Comparison of ENCODE assay signal across 27 cellular contexts in the genomic region with DNA sequence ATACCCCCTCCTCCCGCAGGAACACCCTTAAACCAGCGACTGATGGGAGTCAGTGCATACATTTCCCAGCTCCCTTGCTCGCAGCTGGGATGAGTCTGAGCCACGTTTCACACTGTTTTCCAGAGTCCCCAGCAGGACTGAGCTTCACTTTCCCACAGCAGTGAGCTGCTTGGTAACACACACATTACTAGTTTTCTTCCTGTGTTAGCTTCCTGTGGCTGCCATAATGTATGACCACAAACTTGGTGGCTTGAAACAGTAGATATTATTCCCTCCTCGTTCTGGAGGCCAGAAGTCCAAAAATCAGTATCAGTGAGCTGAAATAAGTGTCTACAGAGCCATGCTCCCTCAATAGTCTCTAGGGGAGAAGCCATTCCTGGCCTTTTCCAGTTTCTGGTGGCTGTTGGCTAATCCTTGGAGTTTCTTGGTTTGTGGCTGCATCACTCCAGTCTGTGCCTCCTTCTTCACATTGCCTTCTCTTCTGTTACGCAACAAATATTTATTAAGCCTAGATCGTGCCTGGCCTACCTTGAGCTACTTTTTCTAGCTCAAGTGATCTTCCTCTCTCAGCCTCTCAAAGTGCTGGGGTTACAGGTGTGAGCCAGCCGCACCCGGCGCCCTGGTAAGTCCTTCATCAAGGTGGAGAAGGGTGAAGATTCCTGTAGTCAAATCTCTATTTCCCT. TPM values are rescaled to one million over a fixed set of nuclear protein-coding genes. Genes with fewer than 3 reads are reported as not detected.
DNase-seq lines count a peak whose midpoint lies in the region; ATAC-seq, FAIRE-seq and TF ChIP-seq lines count a peak whose summit lies in the region.
"Had no signal": no experiment of that assay in that cellular context is flagged by ENCODE, and none has a peak within 500 bp of the region (broad histone marks: within the 10 kb centered on the region; RNA-seq: fewer than 3 reads in every experiment).

No MANE protein-coding gene starts in this region.

- H3K27ac ChIP-seq in H1 (ENCODE audit: low read depth, low read length) (no peak overlapping the region), left ventricle myocardium inferior (replicated peaks) (no peak overlapping the region), smooth muscle cell (ENCODE audit: low read depth) (no peak overlapping the region)
- H3K27ac ChIP-seq: testis, WERI-Rb-1 had no signal

- no peak overlapping the region for H3K14ac ChIP-seq in H1 (ENCODE audit: insufficient read length)

- no peak for TF ChIP-seq EP300 in H1 (IDR thresholded peaks at IDR 0.05; ENCODE audit: borderline replicate concordance in 1 of 2, low read depth in 2 of 2, low read length in 2 of 2)

- ATAC-seq in T-helper 17 cell (no peak), omental fat pad (ENCODE audit: low FRiP score) (no peak)
- ATAC-seq in stimulated activated memory B cell treated with anti-CD40 and anti-IgM and Interleukin-4, amounts not matched to agents 10 μg/mL and 1 μg/mL and 100 μg/mL, for 72 hours, result no peak
- ATAC-seq: left cardiac atrium, sciatic nerve had no signal

- CTCF ChIA-PET in activated naive CD4-positive, alpha-beta T cell treated with anti-CD3 and anti-CD28 coated beads, Interleukin-2, amount 10 ng/mL, durations not matched to agents 7 days and 5 days (lab: Charles Lee), result interaction anchor here (1.0 to 2.5 kb wide), 7 partner anchors 14 to 350 kb away, joined by 3 to 14 read pairs (median 3); no protein-coding TSS in a partner anchor
- CTCF ChIA-PET in H1 (lab: Charles Lee; ENCODE audit: partially characterized antibody), result interaction anchor here (0.8 to 7.2 kb wide), 9 partner anchors 14 to 215 kb away, joined by 3 to 51 read pairs (median 3); no protein-coding TSS in a partner anchor

- no peaks in the 10 kb centered on the region; the same call in 1 of the 2 replicates for H3K23me2 ChIP-seq in H1 (ENCODE audit: low read depth, low read length)

- H3K27ac Mint-ChIP-seq in activated naive CD4-positive, alpha-beta T cell treated with anti-CD3 and anti-CD28 coated beads, Interleukin-2, amount 10 ng/mL, durations not matched to agents 7 days and 5 days, result peak overlapping the region; percentile 71
- H3K27ac Mint-ChIP-seq in T-helper 17 cell, result peak overlapping the region; percentile 1
- H3K27ac Mint-ChIP-seq in stimulated activated memory B cell treated with anti-CD40 and anti-IgM and Interleukin-4, amounts not matched to agents 10 μg/mL and 1 μg/mL and 100 μg/mL, for 72 hours, result peak overlapping the region; percentile 99
- H3K27ac Mint-ChIP-seq: activated T-helper 2 cell treated with anti-CD3 and anti-CD28 coated beads, Interferon-gamma antibody, Interleukin-2, Interleukin-4, amounts not matched to agents 10 μg/mL and 5 μg/mL and 100 μg/mL, durations not matched to agents 14 hours and 24 hours and 36 hours; CD14-positive monocyte; dendritic cell treated with granulocyte-macrophage colony-stimulating factor and Interleukin-4, amounts not matched to agents 40 ng/mL and 50 ng/mL, for 4 days; H9 had no signal

- H3K18ac ChIP-seq in H1 (ENCODE audit: extremely low read depth, low read length), result no peak overlapping the region

- FAIRE-seq in H1 (lab: Jason Lieb, UNC), result no peak
- FAIRE-seq: RCC 7860 had no signal

- H2BK20ac ChIP-seq in H1 (ENCODE audit: low read length), result no peak overlapping the region

- H3K36me3 ChIP-seq in H1 (ENCODE audit: control insufficient read depth in 2 of 4, insufficient read depth in 4 of 4, low read length in 3 of 4) (no peaks in the 10 kb centered on the region), left ventricle myocardium inferior (no peaks in the 10 kb centered on the region), smooth muscle cell (ENCODE audit: low read depth) (no peaks in the 10 kb centered on the region)
- H3K36me3 ChIP-seq: WERI-Rb-1 had no signal

- H2BK5ac ChIP-seq in H1 (ENCODE audit: low read depth, low read length), result no peak overlapping the region

- no peak overlapping the region for H3K4ac ChIP-seq in H1 (replicated peaks; ENCODE audit: insufficient read length, low read depth, low read length)

- no peaks in the 10 kb centered on the region for H3F3A ChIP-seq in smooth muscle cell (ENCODE audit: low read depth)

- no peak overlapping the region for H2BK120ac ChIP-seq in H1 (replicated peaks; ENCODE audit: low read depth, low read length)

- H4K20me1 ChIP-seq in H1 (replicated peaks in 1 of 2; ENCODE audit: control insufficient read depth in 1 of 2, insufficient read depth in 2 of 2, low read length in 2 of 2), result no peaks in the 10 kb centered on the region
- no peaks in the 10 kb centered on the region for H4K20me1 ChIP-seq in smooth muscle cell (ENCODE audit: low read depth)

- peaks cover 20% of the 10 kb centered on the region for H3K9me3 Mint-ChIP-seq in activated naive CD4-positive, alpha-beta T cell treated with anti-CD3 and anti-CD28 coated beads, Interleukin-2, amount 10 ng/mL, durations not matched to agents 7 days and 5 days
- H3K9me3 Mint-ChIP-seq in stimulated activated memory B cell treated with anti-CD40 and anti-IgM and Interleukin-4, amounts not matched to agents 10 μg/mL and 1 μg/mL and 100 μg/mL, for 72 hours, result peaks cover 8% of the 10 kb centered on the region

- 89% methylated on average over 10 of the region's 10 CpGs; no CpG with 5 or more reads in 1 of the 2 experiments for WGBS in H1 (ENCODE audit: extremely low coverage in 1 of 2, insufficient coverage in 1 of 2, insufficient read length in 1 of 2, insufficient replicate concordance in 2 of 2, low coverage in 1 of 2, low lambda C conversion rate in 2 of 2, missing lambda C conversion rate in 1 of 2), 2 experiments
- WGBS in smooth muscle cell (ENCODE audit: low lambda C conversion rate), result 82% methylated on average over 10 of the region's 10 CpGs

- H3K79me2 ChIP-seq in H1 (ENCODE audit: control insufficient read depth in 1 of 2, insufficient read depth in 2 of 2, low read length in 2 of 2), result no peaks in the 10 kb centered on the region
- no peaks in the 10 kb centered on the region for H3K79me2 ChIP-seq in smooth muscle cell (ENCODE audit: low read depth)

- POLR2A ChIA-PET in H1 (lab: Charles Lee; ENCODE audit: partially characterized antibody), result no interaction called here

- no peak overlapping the region for H4K8ac ChIP-seq in H1 (ENCODE audit: extremely low read depth, insufficient read depth, low read length)

- H4K5ac ChIP-seq in H1 (ENCODE audit: insufficient read length, low read depth, low read length), result no peak overlapping the region

- peaks cover 53% of the 10 kb centered on the region for H3K4me1 Mint-ChIP-seq in activated naive CD4-positive, alpha-beta T cell treated with anti-CD3 and anti-CD28 coated beads, Interleukin-2, amount 10 ng/mL, durations not matched to agents 7 days and 5 days
- H3K4me1 Mint-ChIP-seq in T-helper 17 cell, result peaks cover 50% of the 10 kb centered on the region
- H3K4me1 Mint-ChIP-seq in stimulated activated memory B cell treated with anti-CD40 and anti-IgM and Interleukin-4, amounts not matched to agents 10 μg/mL and 1 μg/mL and 100 μg/mL, for 72 hours, result peaks cover 70% of the 10 kb centered on the region

- no peak overlapping the region for H3K4me3 ChIP-seq in H1 (ENCODE audit: extremely low read depth in 1 of 4, insufficient read depth in 2 of 4, low read depth in 3 of 4, low read length in 4 of 4)
- no peak overlapping the region for H3K4me3 ChIP-seq in left ventricle myocardium inferior
- H3K4me3 ChIP-seq in smooth muscle cell, result no peak overlapping the region
- H3K4me3 ChIP-seq: testis had no signal

- H3K9me3 ChIP-seq in T-helper 17 cell (ENCODE audit: control insufficient read depth, low read length, poor library complexity, severe bottlenecking), result no peaks in the 10 kb centered on the region
- peaks cover 0 to 4% of the 10 kb centered on the region in 2 experiments; a peak in 1 of 4 replicates for H3K9me3 ChIP-seq in H1 (ENCODE audit: insufficient read depth in 2 of 2, low read depth in 1 of 2, low read length in 1 of 2)
- H3K9me3 ChIP-seq in left ventricle myocardium inferior (replicated peaks), result peaks cover 4% of the 10 kb centered on the region
- H3K9me3 ChIP-seq in smooth muscle cell (replicated peaks; ENCODE audit: low read depth), result no peaks in the 10 kb centered on the region
- H3K9me3 ChIP-seq: testis had no signal

- peaks cover 21% of the 10 kb centered on the region for H3K27me3 Mint-ChIP-seq in activated naive CD4-positive, alpha-beta T cell treated with anti-CD3 and anti-CD28 coated beads, Interleukin-2, amount 10 ng/mL, durations not matched to agents 7 days and 5 days
- H3K27me3 Mint-ChIP-seq in T-helper 17 cell, result no peaks in the 10 kb centered on the region
- H3K27me3 Mint-ChIP-seq in stimulated activated memory B cell treated with anti-CD40 and anti-IgM and Interleukin-4, amounts not matched to agents 10 μg/mL and 1 μg/mL and 100 μg/mL, for 72 hours, result no peaks in the 10 kb centered on the region

- no peak overlapping the region for H3K23ac ChIP-seq in H1 (ENCODE audit: insufficient read length)

- H3K36me3 Mint-ChIP-seq in activated naive CD4-positive, alpha-beta T cell treated with anti-CD3 and anti-CD28 coated beads, Interleukin-2, amount 10 ng/mL, durations not matched to agents 7 days and 5 days, result peaks cover 21% of the 10 kb centered on the region
- H3K36me3 Mint-ChIP-seq in T-helper 17 cell (ENCODE audit: low read depth), result no peaks in the 10 kb centered on the region
- peaks cover 7% of the 10 kb centered on the region for H3K36me3 Mint-ChIP-seq in stimulated activated memory B cell treated with anti-CD40 and anti-IgM and Interleukin-4, amounts not matched to agents 10 μg/mL and 1 μg/mL and 100 μg/mL, for 72 hours
- H3K36me3 Mint-ChIP-seq: CD14-positive monocyte had no signal

- H3K27me3 ChIP-seq in H1 (replicated peaks in 1 of 4; ENCODE audit: control insufficient read depth in 3 of 4, extremely low read depth in 1 of 4, insufficient read depth in 3 of 4, low read length in 3 of 4) (no peaks in the 10 kb centered on the region), left ventricle myocardium inferior (ENCODE audit: low read depth) (peaks cover 10% of the 10 kb centered on the region), smooth muscle cell (ENCODE audit: low read depth) (no peaks in the 10 kb centered on the region)
- H3K27me3 ChIP-seq: testis had no signal

- DNase-seq in activated naive CD4-positive, alpha-beta T cell treated with anti-CD3 and anti-CD28 coated beads, Interleukin-2, amount 10 ng/mL, durations not matched to agents 7 days and 5 days, result no peak
- no peak for DNase-seq in activated naive CD4-positive, alpha-beta T cell treated with anti-CD3 and anti-CD28 coated beads, Interleukin-2, amount 50 U/mL, for 16 hours
- DNase-seq in T-helper 17 cell (no peak), H1 (ENCODE audit: low read depth in 1 of 2, low spot score in 2 of 2) (no peak), left ventricle myocardium inferior (no peak), smooth muscle cell (lab: John Stamatoyannopoulos, UW; ENCODE audit: unreplicated experiment) (no peak), omental fat pad (ENCODE audit: low spot score) (no peak)
- DNase-seq: activated CD8-positive, alpha-beta memory T cell treated with anti-CD3 and anti-CD28 coated beads for 24 hours; aorta; DMS53; GDM1; H9; head of caudate nucleus; KBM-7; left cardiac atrium; mesenchymal stem cell; NCI-H146; NCI-H526; testis; WERI-Rb-1 had no signal

- no peak overlapping the region for H3K56ac ChIP-seq in H1 (replicated peaks; ENCODE audit: insufficient read length, low read depth, low read length)

- H3K4me3 Mint-ChIP-seq in activated naive CD4-positive, alpha-beta T cell treated with anti-CD3 and anti-CD28 coated beads, Interleukin-2, amount 10 ng/mL, durations not matched to agents 7 days and 5 days, result no peak overlapping the region
- H3K4me3 Mint-ChIP-seq in T-helper 17 cell, result peak overlapping the region; percentile 3
- H3K4me3 Mint-ChIP-seq in stimulated activated memory B cell treated with anti-CD40 and anti-IgM and Interleukin-4, amounts not matched to agents 10 μg/mL and 1 μg/mL and 100 μg/mL, for 72 hours, result no peak overlapping the region
- H3K4me3 Mint-ChIP-seq: CD14-positive monocyte; dendritic cell treated with granulocyte-macrophage colony-stimulating factor and Interleukin-4, amounts not matched to agents 40 ng/mL and 50 ng/mL, for 4 days; H9 had no signal

- H2BK15ac ChIP-seq in H1 (ENCODE audit: low read length), result no peak overlapping the region

- no peak overlapping the region for H2AK5ac ChIP-seq in H1 (ENCODE audit: low read depth, low read length)

- H2BK12ac ChIP-seq in H1 (ENCODE audit: low read depth, low read length), result no peak overlapping the region

- TF ChIP-seq RAD21 in H1 (IDR thresholded peaks at IDR 0.05 in 1 of 2, conservative IDR thresholded peaks at IDR 0.05 in 1 of 2; ENCODE audit: low read depth in 2 of 2, low read length in 2 of 2), result no peak

- TF ChIP-seq POLR2A in H1 (IDR thresholded peaks at IDR 0.05; ENCODE audit: control extremely low read depth in 1 of 2, low read depth in 2 of 2, low read length in 2 of 2), result no peak

- no peaks in the 10 kb centered on the region for H3K79me1 ChIP-seq in H1 (ENCODE audit: low read depth, low read length)

- no peak overlapping the region for H3K4me2 ChIP-seq in H1 (ENCODE audit: insufficient read depth in 1 of 2, low read depth in 2 of 2, low read length in 2 of 2)
- H3K4me2 ChIP-seq in smooth muscle cell, result no peak overlapping the region

- H3K9ac ChIP-seq in H1 (replicated peaks in 1 of 4; ENCODE audit: extremely low read depth in 1 of 4, low read depth in 3 of 4, low read length in 3 of 4) (no peak overlapping the region), smooth muscle cell (ENCODE audit: low read depth) (no peak overlapping the region)

- TF ChIP-seq CTCF in H1 (IDR thresholded peaks at IDR 0.05; ENCODE audit: control extremely low read depth in 1 of 3, insufficient read depth in 1 of 3, low read depth in 1 of 3, low read length in 3 of 3), result no peak
- TF ChIP-seq CTCF in left ventricle myocardium inferior (IDR thresholded peaks at IDR 0.05; ENCODE audit: borderline replicate concordance), result no peak
- no peak for TF ChIP-seq CTCF in smooth muscle cell (IDR thresholded peaks at IDR 0.05; ENCODE audit: borderline replicate concordance, insufficient read depth, poor library complexity, severe bottlenecking)
- no peak for TF ChIP-seq CTCF in omental fat pad (IDR thresholded peaks at IDR 0.05)

- intact Hi-C loops in left ventricle myocardium inferior (cut with micrococcal nuclease), result no loop called here

- H3K4me1 ChIP-seq in H1 (replicated peaks in 1 of 4; ENCODE audit: control insufficient read depth in 3 of 4, insufficient read depth in 4 of 4, low read length in 3 of 4) (peaks cover 0 to 4% (median 0%) of the 10 kb centered on the region in 4 experiments; a peak in 2 of 7 replicates), left ventricle myocardium inferior (no peaks in the 10 kb centered on the region), smooth muscle cell (ENCODE audit: low read depth) (no peaks in the 10 kb centered on the region)
- H3K4me1 ChIP-seq: testis had no signal

- H2AFZ ChIP-seq in H1 (ENCODE audit: low read length) (0 out of 2 replicates have a peak overlapping the region, but pooled peaks have one; percentile 16), smooth muscle cell (ENCODE audit: low read depth) (no peak overlapping the region)

- H4K91ac ChIP-seq in H1 (replicated peaks; ENCODE audit: insufficient read length, low read length), result no peak overlapping the region

RNA-seq across cellular contexts. Expression of gene CARD11, which starts 26.2 kb away (rescaled TPM):
- total RNA-seq in T-helper 17 cell (100 to 1,000 TPM; 126 to 155 TPM), left ventricle myocardium inferior (0.16 TPM), smooth muscle cell (0.45 and 2.4 TPM in 2 replicates), omental fat pad (1 to 10 TPM in 2 of 4 donors, under 1 TPM in 2; 0.75 to 1.4 (median 1.0) TPM)
- total RNA-seq in H1 (2021; fragmentation: NEBNext Ultra II Directional; extraction: Animal tissue kit (Norgen Biotek cat#: 25700)), result 29.8 and 33.4 TPM in 2 replicates
- polyA plus RNA-seq in H1 (2011; rRNA removed) (12.6 and 15.1 TPM in 2 replicates), smooth muscle cell (1.3 and 2.8 TPM in 2 replicates)
- polyA plus RNA-seq in H1 (2011; cell fraction: cytosol; rRNA removed), result 13.2 TPM
- 24.4 TPM for polyA plus RNA-seq in H1 (2011; cell fraction: nucleus; rRNA removed)
- polyA plus RNA-seq in H1 (2012, experiment 1 of 2), result 14.3 to 24.3 TPM (median 22.7 TPM) in 4 replicates
- polyA plus RNA-seq in H1 (2012, experiment 2 of 2), result 11.5 TPM
- 22.1 TPM for polyA plus RNA-seq in H1 (2013, experiment 1 of 2)
- polyA plus RNA-seq in H1 (2013, experiment 2 of 2), result 21.7 TPM
- 18.1 and 21.5 TPM in 2 replicates for polyA minus RNA-seq in H1 (2011; rRNA and poly(A)+ RNA removed)
- 9.8 TPM for polyA minus RNA-seq in H1 (2011; cell fraction: cytosol; rRNA and poly(A)+ RNA removed)
- 8.6 TPM for polyA minus RNA-seq in H1 (2011; cell fraction: nucleus; rRNA and poly(A)+ RNA removed)
- total RNA-seq: SK-MEL-5 had no signal

Comparison
In these comparisons a context has a peak if more than half of its experiments do, and no peak if none do; other contexts are left out.
1. H3K27ac Mint-ChIP-seq: peak in every context shown above with its lines; median percentile 99 in stimulated activated memory B cell treated with anti-CD40 and anti-IgM and Interleukin-4, amounts not matched to agents 10 μg/mL and 1 μg/mL and 100 μg/mL, for 72 hours; 71 in activated naive CD4-positive, alpha-beta T cell treated with anti-CD3 and anti-CD28 coated beads, Interleukin-2, amount 10 ng/mL, durations not matched to agents 7 days and 5 days; 1 in T-helper 17 cell.